ENCODE assay signal across 10 cellular contexts in genomic region chr9:14238518-14238917, GRCh38.
DNase-seq lines count a peak whose midpoint lies in the region; ATAC-seq, FAIRE-seq and TF ChIP-seq lines count a peak whose summit lies in the region.
"Had no signal": no experiment of that assay in that cellular context is flagged by ENCODE, and none has a peak within 500 bp of the region (broad histone marks: within the 10 kb centered on the region; RNA-seq: fewer than 3 reads in every experiment).

No MANE protein-coding gene starts in this region.

- no peak for ATAC-seq in GM19397 (IDR thresholded peaks at IDR 0.05; ENCODE audit: unreplicated experiment)
- ATAC-seq in HG03460 (IDR thresholded peaks at IDR 0.05; ENCODE audit: unreplicated experiment), result no peak
- ATAC-seq: naive thymus-derived CD4-positive, alpha-beta T cell had no signal

- FAIRE-seq in RCC 7860 (lab: Jason Lieb, UNC), result peak; percentile 74

- H3K4me3 ChIP-seq in fibroblast of villous mesenchyme (ENCODE audit: low read depth, low read length) (no peak overlapping the region), H7 (ENCODE audit: insufficient read depth, low read depth, low read length) (no peak overlapping the region)

- H3K4me3 Mint-ChIP-seq in neural crest cell, result no peak overlapping the region
- H3K4me3 Mint-ChIP-seq in activated naive CD4-positive, alpha-beta T cell treated with anti-CD3 and anti-CD28 coated beads, Interleukin-2, amount 10 ng/mL, durations not matched to agents 7 days and 5 days, result no peak overlapping the region
- H3K4me3 Mint-ChIP-seq: naive thymus-derived CD4-positive, alpha-beta T cell had no signal

- no peak for TF ChIP-seq CTCF in fibroblast of villous mesenchyme (IDR thresholded peaks at IDR 0.05; ENCODE audit: insufficient read depth, low read depth, low read length)
- no peak for TF ChIP-seq CTCF in neural crest cell (conservative IDR thresholded peaks at IDR 0.05)

- H3K4me1 Mint-ChIP-seq in neural crest cell, result peaks cover 12% of the 10 kb centered on the region
- H3K4me1 Mint-ChIP-seq in activated naive CD4-positive, alpha-beta T cell treated with anti-CD3 and anti-CD28 coated beads, Interleukin-2, amount 10 ng/mL, durations not matched to agents 7 days and 5 days, result no peaks in the 10 kb centered on the region
- H3K4me1 Mint-ChIP-seq: naive thymus-derived CD4-positive, alpha-beta T cell had no signal

- H3K9me3 Mint-ChIP-seq in neural crest cell, result no peaks in the 10 kb centered on the region
- no peaks in the 10 kb centered on the region for H3K9me3 Mint-ChIP-seq in activated naive CD4-positive, alpha-beta T cell treated with anti-CD3 and anti-CD28 coated beads, Interleukin-2, amount 10 ng/mL, durations not matched to agents 7 days and 5 days

- no peaks in the 10 kb centered on the region for H3K27me3 Mint-ChIP-seq in neural crest cell (ENCODE audit: low read depth)
- no peaks in the 10 kb centered on the region for H3K27me3 Mint-ChIP-seq in activated naive CD4-positive, alpha-beta T cell treated with anti-CD3 and anti-CD28 coated beads, Interleukin-2, amount 10 ng/mL, durations not matched to agents 7 days and 5 days

- CTCF ChIA-PET in activated naive CD4-positive, alpha-beta T cell treated with anti-CD3 and anti-CD28 coated beads, Interleukin-2, amount 10 ng/mL, durations not matched to agents 7 days and 5 days (lab: Charles Lee), result no interaction called here

- no peaks in the 10 kb centered on the region for H3K36me3 ChIP-seq in H7 (replicated peaks; ENCODE audit: control insufficient read depth, insufficient read depth, low read length)

- peak; percentile 58 for DNase-seq in ELR (ENCODE audit: low read depth)
- peak; percentile 52 for DNase-seq in RCC 7860 (ENCODE audit: low spot score)
- peak; percentile 20 for DNase-seq in fibroblast of villous mesenchyme (ENCODE audit: low read depth)
- no peak for DNase-seq in neural crest cell (ENCODE audit: low read depth, low spot score)
- no peak for DNase-seq in H7
- DNase-seq in activated naive CD4-positive, alpha-beta T cell treated with anti-CD3 and anti-CD28 coated beads, Interleukin-2, amount 10 ng/mL, durations not matched to agents 7 days and 5 days, result no peak
- DNase-seq: activated T-cell treated with anti-CD3 and anti-CD28 coated beads, Interleukin-2, amount 50 U/mL, for 1 hour; naive thymus-derived CD4-positive, alpha-beta T cell had no signal

- peak overlapping the region; percentile 7 for H3K27ac Mint-ChIP-seq in neural crest cell (ENCODE audit: unreplicated experiment)
- H3K27ac Mint-ChIP-seq in activated naive CD4-positive, alpha-beta T cell treated with anti-CD3 and anti-CD28 coated beads, Interleukin-2, amount 10 ng/mL, durations not matched to agents 7 days and 5 days, result no peak overlapping the region
- H3K27ac Mint-ChIP-seq: naive thymus-derived CD4-positive, alpha-beta T cell had no signal

- H3K27me3 ChIP-seq in H7 (ENCODE audit: control insufficient read depth, insufficient read depth, low read length), result no peaks in the 10 kb centered on the region

- no peaks in the 10 kb centered on the region for H3K36me3 Mint-ChIP-seq in neural crest cell (ENCODE audit: low read depth)
- no peaks in the 10 kb centered on the region for H3K36me3 Mint-ChIP-seq in activated naive CD4-positive, alpha-beta T cell treated with anti-CD3 and anti-CD28 coated beads, Interleukin-2, amount 10 ng/mL, durations not matched to agents 7 days and 5 days
- H3K36me3 Mint-ChIP-seq: naive thymus-derived CD4-positive, alpha-beta T cell had no signal

Comparison
In these comparisons a context has a peak if more than half of its experiments do, and no peak if none do; other contexts are left out.
1. DNase-seq: peak in ELR (single experiment), RCC 7860 (single experiment) and fibroblast of villous mesenchyme (single experiment); none in neural crest cell (single experiment), H7 (single experiment) and activated naive CD4-positive, alpha-beta T cell treated with anti-CD3 and anti-CD28 coated beads, Interleukin-2, amount 10 ng/mL, durations not matched to agents 7 days and 5 days (single experiment).